ENCODE assay signal across 1 cellular context in the genomic region with DNA sequence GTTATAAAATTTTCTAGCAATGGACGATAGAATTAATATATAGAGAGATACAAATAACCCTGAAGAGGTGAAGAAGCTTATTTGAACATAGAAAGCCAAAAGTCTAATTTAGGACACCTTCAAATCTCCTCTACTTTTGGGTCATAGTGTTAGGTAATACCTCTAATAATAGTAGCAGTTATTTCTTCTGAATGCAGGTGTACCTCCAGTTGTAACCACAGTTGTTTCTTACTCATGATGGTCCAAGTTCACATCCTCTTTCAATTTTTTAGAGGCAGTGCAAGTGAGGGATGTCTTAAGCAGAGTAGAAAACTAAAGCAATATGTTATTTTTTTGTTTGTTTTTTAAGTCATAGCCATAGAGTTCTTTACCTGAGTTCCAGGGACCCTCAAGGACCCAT.
TF ChIP-seq lines count a peak whose summit lies in the region.

No MANE protein-coding gene starts in this region.

TF ChIP-seq in SK-N-SH, 30 proteins besides CTCF, POLR2A, EP300 and RAD21 (continued from another document):
- TF ChIP-seq, protein P1, sequence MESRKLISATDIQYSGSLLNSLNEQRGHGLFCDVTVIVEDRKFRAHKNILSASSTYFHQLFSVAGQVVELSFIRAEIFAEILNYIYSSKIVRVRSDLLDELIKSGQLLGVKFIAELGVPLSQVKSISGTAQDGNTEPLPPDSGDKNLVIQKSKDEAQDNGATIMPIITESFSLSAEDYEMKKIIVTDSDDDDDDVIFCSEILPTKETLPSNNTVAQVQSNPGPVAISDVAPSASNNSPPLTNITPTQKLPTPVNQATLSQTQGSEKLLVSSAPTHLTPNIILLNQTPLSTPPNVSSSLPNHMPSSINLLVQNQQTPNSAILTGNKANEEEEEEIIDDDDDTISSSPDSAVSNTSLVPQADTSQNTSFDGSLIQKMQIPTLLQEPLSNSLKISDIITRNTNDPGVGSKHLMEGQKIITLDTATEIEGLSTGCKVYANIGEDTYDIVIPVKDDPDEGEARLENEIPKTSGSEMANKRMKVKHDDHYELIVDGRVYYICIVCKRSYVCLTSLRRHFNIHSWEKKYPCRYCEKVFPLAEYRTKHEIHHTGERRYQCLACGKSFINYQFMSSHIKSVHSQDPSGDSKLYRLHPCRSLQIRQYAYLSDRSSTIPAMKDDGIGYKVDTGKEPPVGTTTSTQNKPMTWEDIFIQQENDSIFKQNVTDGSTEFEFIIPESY (IDR thresholded peaks at IDR 0.05; ENCODE audit: borderline replicate concordance, low read depth), result no peak
- TF ChIP-seq, protein P2, sequence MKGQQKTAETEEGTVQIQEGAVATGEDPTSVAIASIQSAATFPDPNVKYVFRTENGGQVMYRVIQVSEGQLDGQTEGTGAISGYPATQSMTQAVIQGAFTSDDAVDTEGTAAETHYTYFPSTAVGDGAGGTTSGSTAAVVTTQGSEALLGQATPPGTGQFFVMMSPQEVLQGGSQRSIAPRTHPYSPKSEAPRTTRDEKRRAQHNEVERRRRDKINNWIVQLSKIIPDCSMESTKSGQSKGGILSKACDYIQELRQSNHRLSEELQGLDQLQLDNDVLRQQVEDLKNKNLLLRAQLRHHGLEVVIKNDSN (IDR thresholded peaks at IDR 0.05; ENCODE audit: borderline replicate concordance, low read depth), result no peak
- TF ChIP-seq GATA2 (CRISPR knock-in tag; IDR thresholded peaks at IDR 0.05) (no peak), MXI1 (IDR thresholded peaks at IDR 0.05; ENCODE audit: low read depth, low read length) (no peak), GABPA (IDR thresholded peaks at IDR 0.05; ENCODE audit: low read depth) (no peak), EZH2phosphoT487 (IDR thresholded peaks at IDR 0.05; ENCODE audit: borderline replicate concordance, low read depth) (no peak), FOXJ3 (CRISPR knock-in tag; IDR thresholded peaks at IDR 0.05) (no peak), SIN3A (IDR thresholded peaks at IDR 0.05; ENCODE audit: borderline replicate concordance, low read depth, low read length) (no peak), POLR2AphosphoS5 (IDR thresholded peaks at IDR 0.05; ENCODE audit: low read depth, low read length) (no peak), TAF1 (IDR thresholded peaks at IDR 0.05; ENCODE audit: borderline replicate concordance, low read depth, low read length) (no peak), RCOR1 (IDR thresholded peaks at IDR 0.05; ENCODE audit: low read length) (no peak), CHD2 (IDR thresholded peaks at IDR 0.05; ENCODE audit: low read length, partially characterized antibody) (no peak)
- TF ChIP-seq, protein P3, sequence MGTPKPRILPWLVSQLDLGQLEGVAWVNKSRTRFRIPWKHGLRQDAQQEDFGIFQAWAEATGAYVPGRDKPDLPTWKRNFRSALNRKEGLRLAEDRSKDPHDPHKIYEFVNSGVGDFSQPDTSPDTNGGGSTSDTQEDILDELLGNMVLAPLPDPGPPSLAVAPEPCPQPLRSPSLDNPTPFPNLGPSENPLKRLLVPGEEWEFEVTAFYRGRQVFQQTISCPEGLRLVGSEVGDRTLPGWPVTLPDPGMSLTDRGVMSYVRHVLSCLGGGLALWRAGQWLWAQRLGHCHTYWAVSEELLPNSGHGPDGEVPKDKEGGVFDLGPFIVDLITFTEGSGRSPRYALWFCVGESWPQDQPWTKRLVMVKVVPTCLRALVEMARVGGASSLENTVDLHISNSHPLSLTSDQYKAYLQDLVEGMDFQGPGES (IDR thresholded peaks at IDR 0.05; ENCODE audit: low read depth, low read length), result no peak
- TF ChIP-seq, protein P4, sequence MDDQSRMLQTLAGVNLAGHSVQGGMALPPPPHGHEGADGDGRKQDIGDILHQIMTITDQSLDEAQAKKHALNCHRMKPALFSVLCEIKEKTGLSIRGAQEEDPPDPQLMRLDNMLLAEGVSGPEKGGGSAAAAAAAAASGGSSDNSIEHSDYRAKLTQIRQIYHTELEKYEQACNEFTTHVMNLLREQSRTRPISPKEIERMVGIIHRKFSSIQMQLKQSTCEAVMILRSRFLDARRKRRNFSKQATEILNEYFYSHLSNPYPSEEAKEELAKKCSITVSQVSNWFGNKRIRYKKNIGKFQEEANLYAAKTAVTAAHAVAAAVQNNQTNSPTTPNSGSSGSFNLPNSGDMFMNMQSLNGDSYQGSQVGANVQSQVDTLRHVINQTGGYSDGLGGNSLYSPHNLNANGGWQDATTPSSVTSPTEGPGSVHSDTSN (IDR thresholded peaks at IDR 0.05), result no peak
TF ChIP-seq in SK-N-SH: peak in this region for 0.
